In genomic region chr13:23695711-23696512, GRCh38 we compare ENCODE assay signal across 8 cellular contexts.
A peak's percentile ranks its signal among the peaks of the same experiment; 100 is the strongest.
DNase-seq lines count a peak whose midpoint lies in the region; ATAC-seq and TF ChIP-seq lines count a peak whose summit lies in the region.

No MANE protein-coding gene starts in this region.

- H3K4me1 ChIP-seq in PC-3 (ENCODE audit: insufficient read depth, low read length) = no peaks in the 10 kb centered on the region

- peaks cover 10 to 12% of the 10 kb centered on the region in 2 donors for H3K4me1 Mint-ChIP-seq in effector memory CD8-positive, alpha-beta T cell (ENCODE audit: low read depth in 2 of 2)

- CTCF ChIA-PET in PC-3 (lab: Charles Lee) = interaction anchor here (0.7 kb wide), 1 partner anchor 44 kb away, joined by 3 read pairs; no protein-coding TSS in a partner anchor

- H3K4me3 ChIP-seq in PC-3 (ENCODE audit: low read length) = no peak overlapping the region

- no TSS peak for BruUV-seq in PC-3 (replicated peaks; lab: Mats Ljungman, UMichigan)

- no peaks in the 10 kb centered on the region for H3F3A ChIP-seq in PC-3 (ENCODE audit: low read length, unreplicated experiment)

- in situ Hi-C loops in GM13977 (cut with MboI; ENCODE audit: low pct_unique_long_range_greater_than_20kb, low sequenced_read_pairs, unreplicated experiment) = no loop called here

- no peak overlapping the region for H3K9ac ChIP-seq in PC-3 (ENCODE audit: low read length)

- H3K27ac Mint-ChIP-seq in effector memory CD8-positive, alpha-beta T cell = peak overlapping the region; percentile 91 to 94

- DNase-seq in GM13977 (ENCODE audit: low spot score) (peak; percentile 72), PC-3 (no peak), iPS-NIHi11 (ENCODE audit: low spot score) (no peak), NCI-H2081 treated with DMSO at 0.1 percent for 48 hours (lab: John Stamatoyannopoulos, UW) (no peak)
- peak; percentile 33 for DNase-seq in activated CD4-positive, alpha-beta T cell treated with anti-CD3 and anti-CD28 coated beads for 1 hour
- DNase-seq in effector memory CD8-positive, alpha-beta T cell = peak; percentile 39 to 44 (median 41)
- peak; percentile 28 for DNase-seq in stimulated activated CD4-positive, alpha-beta T cell treated with anti-CD3 and anti-CD28 coated beads, Interleukin-2, amount 100 ng/mL, for 4 hours (ENCODE audit: low read depth)

- no peaks in the 10 kb centered on the region for H4K20me1 ChIP-seq in PC-3 (ENCODE audit: low read length)

- H3K9me3 ChIP-seq in PC-3 (ENCODE audit: low read length) = no peaks in the 10 kb centered on the region

- no peak overlapping the region for H3K4me2 ChIP-seq in PC-3 (ENCODE audit: low read length)

- H2AFZ ChIP-seq in PC-3 (ENCODE audit: low read length) = no peak overlapping the region

- peak overlapping the region; percentile 74 for H3K4me3 Mint-ChIP-seq in effector memory CD8-positive, alpha-beta T cell

- POLR2A ChIA-PET in PC-3 (lab: Charles Lee; ENCODE audit: unreplicated experiment) = no interaction called here

- H3K36me3 ChIP-seq in PC-3 (ENCODE audit: low read depth, low read length) = no peaks in the 10 kb centered on the region

- H3K27ac ChIP-seq in PC-3 (ENCODE audit: low read length) = no peak overlapping the region

- ATAC-seq in HG02840 (IDR thresholded peaks at IDR 0.05; ENCODE audit: low FRiP score, unreplicated experiment) (peak; percentile 77), PC-3 (no peak)
- peak; percentile 97 for ATAC-seq in effector memory CD8-positive, alpha-beta T cell (replicated peaks)

- no peaks in the 10 kb centered on the region for H3K79me2 ChIP-seq in PC-3 (ENCODE audit: low read length)

- no peaks in the 10 kb centered on the region for H3K36me3 Mint-ChIP-seq in effector memory CD8-positive, alpha-beta T cell (ENCODE audit: insufficient read depth)

- no peaks in the 10 kb centered on the region for H3K27me3 ChIP-seq in PC-3 (ENCODE audit: low read length)

- intact Hi-C loops in PC-3 (cut with micrococcal nuclease) = no loop called here

- no peaks in the 10 kb centered on the region for H3K9me3 Mint-ChIP-seq in effector memory CD8-positive, alpha-beta T cell

- TF ChIP-seq CTCF in GM13977 (IDR thresholded peaks at IDR 0.05; ENCODE audit: extremely low read depth, insufficient read depth, missing control alignments) (no peak), PC-3 (conservative IDR thresholded peaks at IDR 0.05; ENCODE audit: low read depth, low read length) (no peak)

- no peaks in the 10 kb centered on the region for H3K9me2 ChIP-seq in PC-3 (replicated peaks; ENCODE audit: low read length)

- peaks cover 0 to 1% of the 10 kb centered on the region in 2 donors for H3K27me3 Mint-ChIP-seq in effector memory CD8-positive, alpha-beta T cell

Comparison
In these comparisons a context has a peak if more than half of its experiments do, and no peak if none do; other contexts are left out.
1. DNase-seq: peak in GM13977 (single experiment), activated CD4-positive, alpha-beta T cell treated with anti-CD3 and anti-CD28 coated beads for 1 hour (single experiment), effector memory CD8-positive, alpha-beta T cell (3 of 3) and stimulated activated CD4-positive, alpha-beta T cell treated with anti-CD3 and anti-CD28 coated beads, Interleukin-2, amount 100 ng/mL, for 4 hours (single experiment); none in PC-3 (single experiment), iPS-NIHi11 (single experiment) and NCI-H2081 treated with DMSO at 0.1 percent for 48 hours (single experiment).